ENCODE assay signal across 31 cellular contexts in genomic region chr2:120385355-120386127, GRCh38. TPM values are rescaled to one million over a fixed set of nuclear protein-coding genes. Genes with fewer than 3 reads are reported as not detected.
DNase-seq lines count a peak whose midpoint lies in the region; ATAC-seq, FAIRE-seq and TF ChIP-seq lines count a peak whose summit lies in the region.
"Had no signal": no experiment of that assay in that cellular context is flagged by ENCODE, and none has a peak within 500 bp of the region (broad histone marks: within the 10 kb centered on the region; RNA-seq: fewer than 3 reads in every experiment).

No MANE protein-coding gene starts in this region.

- no peak overlapping the region for H3K4me3 Mint-ChIP-seq in CD14-positive monocyte
- peak overlapping the region; percentile 50 for H3K4me3 Mint-ChIP-seq in neural progenitor cell
- no peak overlapping the region for H3K4me3 Mint-ChIP-seq in activated CD8-positive, alpha-beta T cell treated with anti-CD3 and anti-CD28 coated beads for 36 hours
- H3K4me3 Mint-ChIP-seq: activated T-helper 1 cell treated with anti-CD3 and anti-CD28 coated beads, Interleukin-12 subunit alpha, Interleukin-12 subunit beta, Interleukin-2, Interleukin-4 antibody, amounts not matched to agents 30 ng/mL and 10 ng/mL and 1 ng/mL, durations not matched to agents 14 hours and 24 hours and 36 hours; central memory CD8-positive, alpha-beta T cell; dendritic cell treated with granulocyte-macrophage colony-stimulating factor and Interleukin-4, amounts not matched to agents 40 ng/mL and 50 ng/mL, for 4 days; T-helper 1 cell treated with Interleukin-12 subunit alpha and Interleukin-12 subunit beta and Interleukin-4 antibody, amounts not matched to agents 30 μg/mL and 1 μg/mL, for 36 hours had no signal

- H3K27me3 Mint-ChIP-seq in CD14-positive monocyte (ENCODE audit: low read depth in 3 of 3) (peaks cover 0 to 4% (median 2%) of the 10 kb centered on the region in 3 donors), neural progenitor cell (ENCODE audit: insufficient read depth, low read depth) (peaks cover 14% of the 10 kb centered on the region)
- H3K27me3 Mint-ChIP-seq in activated CD8-positive, alpha-beta T cell treated with anti-CD3 and anti-CD28 coated beads for 36 hours = peaks cover 3% of the 10 kb centered on the region
- H3K27me3 Mint-ChIP-seq: dendritic cell treated with granulocyte-macrophage colony-stimulating factor and Interleukin-4, amounts not matched to agents 40 ng/mL and 50 ng/mL, for 4 days had no signal

- TF ChIP-seq EP300 in K562 (IDR thresholded peaks at IDR 0.05; ENCODE audit: low read length) = no peak

- peaks cover 0 to 3% (median under 1%) of the 10 kb centered on the region in 7 donors for H3K9me3 Mint-ChIP-seq in CD14-positive monocyte
- no peaks in the 10 kb centered on the region for H3K9me3 Mint-ChIP-seq in neural progenitor cell
- H3K9me3 Mint-ChIP-seq in activated CD8-positive, alpha-beta T cell treated with anti-CD3 and anti-CD28 coated beads for 36 hours = no peaks in the 10 kb centered on the region
- H3K9me3 Mint-ChIP-seq: activated T-helper 1 cell treated with anti-CD3 and anti-CD28 coated beads, Interleukin-12 subunit alpha, Interleukin-12 subunit beta, Interleukin-2, Interleukin-4 antibody, amounts not matched to agents 30 ng/mL and 10 ng/mL and 1 ng/mL, durations not matched to agents 14 hours and 24 hours and 36 hours; central memory CD8-positive, alpha-beta T cell; dendritic cell treated with granulocyte-macrophage colony-stimulating factor and Interleukin-4, amounts not matched to agents 40 ng/mL and 50 ng/mL, for 4 days; T-helper 1 cell treated with Interleukin-12 subunit alpha and Interleukin-12 subunit beta and Interleukin-4 antibody, amounts not matched to agents 30 μg/mL and 1 μg/mL, for 36 hours had no signal

- H3K4me3 ChIP-seq in HEK293 (ENCODE audit: low read depth, low read length) = no peak overlapping the region
- no peak overlapping the region for H3K4me3 ChIP-seq in K562
- no peak overlapping the region for H3K4me3 ChIP-seq in neural progenitor cell
- H3K4me3 ChIP-seq: GM12878, psoas muscle, tibial nerve had no signal

- POLR2A ChIA-PET in HEK293 (lab: Yijun Ruan, JAX) = interaction anchor here (0.7 kb wide), 1 partner anchor 26 kb away, joined by 9 read pairs; no protein-coding TSS in a partner anchor
- POLR2A ChIA-PET in K562 (lab: Yijun Ruan, JAX) = interaction anchor here (0.6 kb wide), 1 partner anchor 67 kb away, joined by 3 read pairs; no protein-coding TSS in a partner anchor
- POLR2A ChIA-PET in activated CD8-positive, alpha-beta T cell treated with anti-CD3 and anti-CD28 coated beads for 36 hours (lab: Charles Lee) = no interaction called here

- H3K4me1 Mint-ChIP-seq in CD14-positive monocyte (no peaks in the 10 kb centered on the region), neural progenitor cell (peaks cover 17% of the 10 kb centered on the region)
- no peaks in the 10 kb centered on the region for H3K4me1 Mint-ChIP-seq in activated CD8-positive, alpha-beta T cell treated with anti-CD3 and anti-CD28 coated beads for 36 hours (ENCODE audit: low read depth)
- H3K4me1 Mint-ChIP-seq: central memory CD8-positive, alpha-beta T cell had no signal

- no peak overlapping the region for H3K27ac ChIP-seq in HEK293 (ENCODE audit: extremely low read depth, low read depth, low read length)
- H3K27ac ChIP-seq in K562 (ENCODE audit: extremely low read depth, low read depth, low read length) = no peak overlapping the region
- H3K27ac ChIP-seq in neural progenitor cell = no peak overlapping the region
- H3K27ac ChIP-seq: psoas muscle, tibial nerve had no signal

- BruUV-seq in K562 (replicated peaks; lab: Mats Ljungman, UMichigan) = no TSS peak

- H3K4me1 ChIP-seq in HEK293 (ENCODE audit: control insufficient read depth, insufficient read depth, low read length) = no peaks in the 10 kb centered on the region
- H3K4me1 ChIP-seq in K562 (replicated peaks in 1 of 2; ENCODE audit: control insufficient read depth in 2 of 2, insufficient read depth in 2 of 2, low read length in 2 of 2) = no peaks in the 10 kb centered on the region
- H3K4me1 ChIP-seq in neural progenitor cell = no peaks in the 10 kb centered on the region
- H3K4me1 ChIP-seq: psoas muscle, tibial nerve had no signal

- in situ Hi-C loops in K562 (cut with MboI) = no loop called here

- no peaks in the 10 kb centered on the region for H3K9me1 ChIP-seq in K562 (ENCODE audit: control insufficient read depth, insufficient read depth, low read length)

- H3K36me3 ChIP-seq in HEK293 (ENCODE audit: control insufficient read depth in 2 of 2, insufficient read depth in 1 of 2, low read length in 2 of 2) = no peaks in the 10 kb centered on the region
- H3K36me3 ChIP-seq in K562 (ENCODE audit: control insufficient read depth, insufficient read depth, low read length) = no peaks in the 10 kb centered on the region
- H3K36me3 ChIP-seq in neural progenitor cell = no peaks in the 10 kb centered on the region
- H3K36me3 ChIP-seq: tibial nerve had no signal

- H3K36me3 Mint-ChIP-seq in CD14-positive monocyte (no peaks in the 10 kb centered on the region), neural progenitor cell (no peaks in the 10 kb centered on the region)
- H3K36me3 Mint-ChIP-seq in activated CD8-positive, alpha-beta T cell treated with anti-CD3 and anti-CD28 coated beads for 36 hours (ENCODE audit: low read depth) = no peaks in the 10 kb centered on the region

- no peak for TF ChIP-seq POLR2A in K562 (conservative IDR thresholded peaks at IDR 0.05)

- H3K27ac Mint-ChIP-seq in CD14-positive monocyte (no peak overlapping the region), neural progenitor cell (no peak overlapping the region)
- no peak overlapping the region for H3K27ac Mint-ChIP-seq in activated CD8-positive, alpha-beta T cell treated with anti-CD3 and anti-CD28 coated beads for 36 hours
- H3K27ac Mint-ChIP-seq: activated T-helper 1 cell treated with anti-CD3 and anti-CD28 coated beads, Interleukin-12 subunit alpha, Interleukin-12 subunit beta, Interleukin-2, Interleukin-4 antibody, amounts not matched to agents 30 ng/mL and 10 ng/mL and 1 ng/mL, durations not matched to agents 14 hours and 24 hours and 36 hours; dendritic cell treated with granulocyte-macrophage colony-stimulating factor and Interleukin-4, amounts not matched to agents 40 ng/mL and 50 ng/mL, for 4 days; T-helper 1 cell treated with Interleukin-12 subunit alpha and Interleukin-12 subunit beta and Interleukin-4 antibody, amounts not matched to agents 30 μg/mL and 1 μg/mL, for 36 hours had no signal

- WGBS in K562 (ENCODE audit: insufficient coverage, low coverage, missing lambda C conversion rate) = 2% methylated on average over 3 of the region's 4 CpGs

- no peak overlapping the region for H2AFZ ChIP-seq in K562 (ENCODE audit: low read depth, low read length)
- H2AFZ ChIP-seq in neural progenitor cell (replicated peaks) = no peak overlapping the region

- H3K9ac ChIP-seq in K562 (ENCODE audit: insufficient read depth in 1 of 2, low read depth in 2 of 2, low read length in 2 of 2) (no peak overlapping the region), neural progenitor cell (no peak overlapping the region)
- H3K9ac ChIP-seq: SK-N-SH had no signal

- DNase-seq in CD14-positive monocyte (ENCODE audit: low spot score) (peak; percentile 5), K562 (ENCODE audit: extremely low read depth in 1 of 4, low spot score in 3 of 4) (no peak), neural progenitor cell (ENCODE audit: low spot score) (peak; percentile 30), NCI-H2029 treated with DMSO at 0.1 percent for 48 hours (lab: John Stamatoyannopoulos, UW) (no peak)
- DNase-seq in activated CD8-positive, alpha-beta T cell treated with anti-CD3 and anti-CD28 coated beads for 36 hours = no peak
- DNase-seq: activated CD4-positive, alpha-beta T cell treated with anti-CD3 and anti-CD28 coated beads, Interleukin-2, amount 50 U/mL, for 48 hours; activated CD4-positive, CD25-positive, alpha-beta regulatory T cell treated with anti-CD3 and anti-CD28 coated beads, Interleukin-2, amount 50 U/mL, for 72 hours; activated CD8-positive, alpha-beta memory T cell treated with anti-CD3 and anti-CD28 coated beads, Interleukin-2, amount 50 U/mL, for 48 hours; activated naive CD4-positive, alpha-beta T cell treated with Interleukin-2 at 50 U/mL for 16 hours; Kasumi-1; NCI-H1436; NCI-H2107; NCI-H446; occipital lobe; SK-N-SH; stimulated activated CD4-positive, alpha-beta T cell treated with anti-CD3 and anti-CD28 coated beads, Interleukin-15, amount 100 ng/mL, for 24 hours; stimulated activated CD4-positive, alpha-beta T cell treated with anti-CD3 and anti-CD28 coated beads, Interleukin-4, amount 100 ng/mL, for 4 hours had no signal

- CTCF ChIA-PET in HEK293 (lab: Yijun Ruan, JAX) = no interaction called here
- CTCF ChIA-PET in K562 (lab: Yijun Ruan, JAX; ENCODE audit: low intra/inter-chr PET ratio) = no interaction called here
- CTCF ChIA-PET in activated CD8-positive, alpha-beta T cell treated with anti-CD3 and anti-CD28 coated beads for 36 hours (lab: Charles Lee) = no interaction called here

- H3K79me2 ChIP-seq in K562 (ENCODE audit: control insufficient read depth, insufficient read depth, low read length) = no peaks in the 10 kb centered on the region
- H3K79me2 ChIP-seq in neural progenitor cell (ENCODE audit: low read depth) = no peaks in the 10 kb centered on the region

- TF ChIP-seq RAD21 in K562 (CRISPR knock-in tag; conservative IDR thresholded peaks at IDR 0.05 in 1 of 2, IDR thresholded peaks at IDR 0.05 in 1 of 2) = no peak

- H4K20me1 ChIP-seq in K562 (replicated peaks; ENCODE audit: control insufficient read depth, insufficient read depth, low read length) (peaks cover 4% of the 10 kb centered on the region; the same call in 1 of the 2 replicates), neural progenitor cell (ENCODE audit: low read depth) (no peaks in the 10 kb centered on the region)

- H3F3A ChIP-seq in neural progenitor cell (ENCODE audit: low read depth) = no peaks in the 10 kb centered on the region

- ATAC-seq in K562 (no peak), HG03378 (IDR thresholded peaks at IDR 0.05; ENCODE audit: unreplicated experiment) (no peak)
- ATAC-seq in activated CD8-positive, alpha-beta T cell treated with anti-CD3 and anti-CD28 coated beads for 36 hours = no peak
- ATAC-seq: esophagus mucosa, left ventricle myocardium superior had no signal

- TF ChIP-seq CTCF in CD14-positive monocyte (IDR thresholded peaks at IDR 0.05) (no peak), HEK293 (tag by site-specific recombination; IDR thresholded peaks at IDR 0.05) (no peak), K562 (IDR thresholded peaks at IDR 0.05 in 2 of 3, conservative IDR thresholded peaks at IDR 0.05 in 1 of 3; ENCODE audit: insufficient read depth in 2 of 3, low read depth in 1 of 3, low read length in 3 of 3) (no peak), neural progenitor cell (IDR thresholded peaks at IDR 0.05) (no peak)
- TF ChIP-seq CTCF in activated CD8-positive, alpha-beta T cell treated with anti-CD3 and anti-CD28 coated beads for 36 hours (IDR thresholded peaks at IDR 0.05) = no peak

- no peaks in the 10 kb centered on the region for H3K9me3 ChIP-seq in HEK293 (ENCODE audit: control insufficient read depth, insufficient read depth, low read depth, low read length)
- no peaks in the 10 kb centered on the region for H3K9me3 ChIP-seq in K562 (replicated peaks; ENCODE audit: control insufficient read depth, insufficient read depth, low read depth, low read length)
- no peaks in the 10 kb centered on the region for H3K9me3 ChIP-seq in neural progenitor cell (ENCODE audit: low read depth)
- H3K9me3 ChIP-seq: psoas muscle, SK-N-SH, tibial nerve had no signal

- no peak overlapping the region for H3K4me2 ChIP-seq in K562 (ENCODE audit: insufficient read depth, low read length)
- H3K4me2 ChIP-seq in neural progenitor cell = no peak overlapping the region
- H3K4me2 ChIP-seq: SK-N-SH had no signal

- no peak for FAIRE-seq in K562 (lab: Jason Lieb, UNC)
- FAIRE-seq: D721Med, GM12878, keratinocyte had no signal

- H3K27me3 ChIP-seq in K562 (ENCODE audit: control insufficient read depth in 2 of 2, insufficient read depth in 2 of 2, low read length in 2 of 2) = peaks cover 2 to 26% of the 10 kb centered on the region in 2 experiments; a peak in 3 of 5 replicates
- no peaks in the 10 kb centered on the region for H3K27me3 ChIP-seq in neural progenitor cell

- intact Hi-C loops in CD14-positive monocyte (cut with micrococcal nuclease) = no loop called here
- intact Hi-C loops in K562 (cut with micrococcal nuclease) = no loop called here
- intact Hi-C loops in activated CD8-positive, alpha-beta T cell treated with anti-CD3 and anti-CD28 coated beads for 36 hours (cut with micrococcal nuclease) = no loop called here

RNA-seq across cellular contexts. Expression of gene INHBB, which starts 39.6 kb away (rescaled TPM):
- polyA plus RNA-seq in CD14-positive monocyte = not detected
- not detected in 2 replicates for total RNA-seq in K562 (2011; cell fraction: chromatin; rRNA removed; ENCODE audit: low replicate concordance)
- total RNA-seq in K562 (2011; cell fraction: nucleolus; rRNA removed) = not detected in 2 replicates
- not detected in 2 replicates for total RNA-seq in K562 (2011; cell fraction: nucleoplasm; rRNA removed)
- not detected in 2 replicates for total RNA-seq in K562 (2014; rRNA removed)
- not detected in 2 replicates for total RNA-seq in K562 (2014; rRNA removed; fragmentation: Illumina TruSeq; extraction: Trizol)
- not detected in 2 replicates for total RNA-seq in K562 (2015; rRNA removed; fragmentation: Illumina TruSeq; extraction: Trizol)
- 0.11 TPM in 1 of 2 replicates, not detected in the other for total RNA-seq in K562 (2021)
- not detected in 2 replicates for polyA plus RNA-seq in K562 (2011; rRNA removed)
- not detected in 2 replicates for polyA plus RNA-seq in K562 (2011; cell fraction: cytosol; rRNA removed)
- polyA plus RNA-seq in K562 (2011; cell fraction: nucleus; rRNA removed) = not detected in 2 replicates
- not detected in 2 replicates for polyA plus RNA-seq in K562 (2012)
- 0.04 TPM in 1 of 2 replicates, not detected in the other for polyA plus RNA-seq in K562 (2014; fragmentation: Illumina TruSeq; extraction: Trizol)
- polyA plus RNA-seq in K562 (2014; fragmentation: Nextera tagmentation; extraction: Ambion mirVana) = not detected
- not detected in 2 replicates for polyA plus RNA-seq in K562 (2014; rRNA removed)
- polyA minus RNA-seq in K562 (2011; rRNA and poly(A)+ RNA removed) = not detected in 2 replicates
- polyA minus RNA-seq in K562 (2011; cell fraction: cytosol; rRNA and poly(A)+ RNA removed) = not detected in 2 replicates
- not detected in 2 replicates for polyA minus RNA-seq in K562 (2011; cell fraction: nucleus; rRNA and poly(A)+ RNA removed)
- total RNA-seq in neural progenitor cell (ENCODE audit: low replicate concordance) = not detected in 2 replicates
- total RNA-seq in activated CD8-positive, alpha-beta T cell treated with anti-CD3 and anti-CD28 coated beads for 36 hours = not detected
- total RNA-seq: activated T-helper 1 cell treated with anti-CD3 and anti-CD28 coated beads, Interleukin-12 subunit alpha, Interleukin-12 subunit beta, Interleukin-2, Interleukin-4 antibody, amounts not matched to agents 30 ng/mL and 10 ng/mL and 1 ng/mL, durations not matched to agents 14 hours and 24 hours and 36 hours; OCI-LY7 had no signal
- polyA plus RNA-seq: GM12878, keratinocyte had no signal

Comparison
In these comparisons a context has a peak if more than half of its experiments do, and no peak if none do; other contexts are left out.
1. DNase-seq: peak in CD14-positive monocyte (single experiment) and neural progenitor cell (single experiment); none in K562 (0 of 4), NCI-H2029 treated with DMSO at 0.1 percent for 48 hours (single experiment) and activated CD8-positive, alpha-beta T cell treated with anti-CD3 and anti-CD28 coated beads for 36 hours (single experiment).